13 cellular contexts compared by ENCODE assay signal in the genomic region with DNA sequence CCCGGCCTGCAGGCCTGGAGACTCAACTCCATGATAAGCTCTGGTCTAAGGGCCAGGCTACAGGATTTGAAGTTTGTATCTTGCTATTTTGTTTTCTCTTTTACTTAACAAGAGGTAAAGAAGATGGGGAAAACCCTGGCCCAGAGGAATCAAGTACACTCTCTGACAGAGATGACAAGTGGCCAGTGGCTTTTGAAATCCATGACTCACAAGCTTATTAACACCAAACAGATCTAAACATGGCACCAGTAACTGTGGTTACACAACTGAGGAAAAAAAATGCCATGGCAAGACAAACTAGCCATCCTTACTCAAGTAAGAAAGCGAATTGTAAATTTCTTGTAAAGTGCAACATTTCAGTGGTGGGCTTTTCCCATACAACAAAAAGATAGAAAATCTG.
"Had no signal": no experiment of that assay in that cellular context is flagged by ENCODE, and none has a peak within 500 bp of the region (broad histone marks: within the 10 kb centered on the region; RNA-seq: fewer than 3 reads in every experiment).

No MANE protein-coding gene starts in this region.

- DNase-seq: activated CD4-positive, alpha-beta T cell treated with anti-CD3 and anti-CD28 coated beads for 4 hours; activated CD8-positive, alpha-beta memory T cell treated with anti-CD3 and anti-CD28 coated beads, Interleukin-2, amount 50 U/mL, for 48 hours; activated CD8-positive, alpha-beta T cell treated with anti-CD3 and anti-CD28 coated beads, Interleukin-2, amount 10 ng/mL, durations not matched to agents 7 days and 5 days; activated gamma-delta T cell treated with Interleukin-2 at 50 U/mL for 16 hours; activated naive CD8-positive, alpha-beta T cell treated with anti-CD3 and anti-CD28 coated beads for 36 hours; effector memory CD8-positive, alpha-beta T cell; hypothalamus; kidney; left ventricle myocardium superior; mesendoderm; retina; stimulated activated CD4-positive, alpha-beta T cell treated with anti-CD3 and anti-CD28 coated beads, Interleukin-2, amount 100 ng/mL, for 48 hours; T-helper 17 cell had no signal
